ENCODE assay signal across 18 cellular contexts in genomic region chr18:22253156-22253555, GRCh38.
"Had no signal": no experiment of that assay in that cellular context is flagged by ENCODE, and none has a peak within 500 bp of the region (broad histone marks: within the 10 kb centered on the region; RNA-seq: fewer than 3 reads in every experiment).

No MANE protein-coding gene starts in this region.

- H3K4me3 ChIP-seq: thoracic aorta, upper lobe of right lung had no signal

- H3K27ac ChIP-seq: thoracic aorta, upper lobe of right lung, WERI-Rb-1 had no signal

- ATAC-seq: activated CD8-positive, alpha-beta memory T cell treated with anti-CD3 and anti-CD28 coated beads, Interleukin-2, amount 10 ng/mL, durations not matched to agents 7 days and 5 days; activated CD8-positive, alpha-beta T cell treated with anti-CD3 and anti-CD28 coated beads for 36 hours had no signal

- H3K36me3 ChIP-seq: thoracic aorta, upper lobe of right lung, WERI-Rb-1 had no signal

- H3K27me3 ChIP-seq: upper lobe of right lung had no signal

- H3K9me3 ChIP-seq: thoracic aorta, upper lobe of right lung had no signal

- DNase-seq: activated CD4-positive, alpha-beta T cell treated with anti-CD3 and anti-CD28 coated beads, Interleukin-2, amount 10 ng/mL, durations not matched to agents 7 days and 5 days; activated CD4-positive, CD25-positive, alpha-beta regulatory T cell treated with anti-CD3 and anti-CD28 coated beads, Interleukin-2, amount 50 U/mL, for 72 hours; activated CD8-positive, alpha-beta memory T cell treated with anti-CD3 and anti-CD28 coated beads, Interleukin-2, amount 10 ng/mL, durations not matched to agents 7 days and 5 days; activated CD8-positive, alpha-beta T cell treated with anti-CD3 and anti-CD28 coated beads for 36 hours; activated effector memory CD4-positive, alpha-beta T cell treated with anti-CD3 and anti-CD28 coated beads, Interleukin-2, amount 50 U/mL, for 16 hours; activated naive CD4-positive, alpha-beta T cell treated with anti-CD3 and anti-CD28 coated beads, Interleukin-2, amount 10 ng/mL, durations not matched to agents 7 days and 5 days; activated T-cell treated with anti-CD3 and anti-CD28 coated beads for 4 hours; effector CD8-positive, alpha-beta T cell; glutamatergic neuron; hypothalamus; mesendoderm; naive B cell; retina; stimulated activated CD4-positive, alpha-beta T cell treated with anti-CD3 and anti-CD28 coated beads, Interleukin-4, amount 100 ng/mL, for 24 hours; stimulated activated naive CD4-positive, alpha-beta T cell treated with Interleukin-2 at 50 U/mL for 16 hours; upper lobe of right lung; WERI-Rb-1 had no signal
